8 cellular contexts compared by ENCODE assay signal in the genomic region with DNA sequence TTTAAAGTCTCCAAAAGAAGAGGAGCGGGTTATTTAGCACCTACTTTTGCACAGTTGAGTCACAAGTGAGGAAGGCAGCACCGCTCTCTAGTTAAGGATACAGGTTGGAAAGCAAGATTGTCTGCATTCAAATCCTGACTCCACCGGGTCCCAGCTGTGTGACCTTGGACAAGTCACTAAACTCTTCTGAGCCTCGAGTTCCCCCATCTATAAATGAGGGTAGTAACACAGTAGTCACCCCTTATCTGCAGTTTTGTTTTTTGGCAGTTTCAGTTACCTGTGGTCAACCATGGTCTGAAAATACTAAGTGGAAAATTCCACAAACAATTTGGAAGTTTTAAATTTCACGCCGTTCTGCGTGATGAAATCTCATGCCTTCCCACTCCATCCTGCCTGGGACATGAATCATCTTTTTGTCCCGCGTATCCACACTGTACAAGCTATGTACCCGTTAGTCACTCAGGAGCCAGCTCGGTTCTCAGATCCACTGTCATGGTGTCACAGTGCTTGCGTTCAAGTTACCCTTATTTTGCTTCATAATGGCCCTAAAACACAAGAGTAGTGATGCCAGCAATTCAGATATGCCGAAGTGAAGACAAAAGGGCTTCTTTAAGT. TPM values are rescaled to one million over a fixed set of nuclear protein-coding genes. Genes with fewer than 3 reads are reported as not detected.
A peak's percentile ranks its signal among the peaks of the same experiment; 100 is the strongest.
DNase-seq lines count a peak whose midpoint lies in the region; ATAC-seq and TF ChIP-seq lines count a peak whose summit lies in the region.
"Had no signal": no experiment of that assay in that cellular context is flagged by ENCODE, and none has a peak within 500 bp of the region (broad histone marks: within the 10 kb centered on the region; RNA-seq: fewer than 3 reads in every experiment).

No MANE protein-coding gene starts in this region.

- TF ChIP-seq POLR2A in body of pancreas (IDR thresholded peaks at IDR 0.05) = no peak

- peak; percentile 77 for ATAC-seq in stimulated activated naive CD8-positive, alpha-beta T cell treated with anti-CD3 and anti-CD28 coated beads, Interleukin-15, Interleukin-2, amounts not matched to agents 100 U/mL and 50 U/mL, for 24 hours
- ATAC-seq in GM19397 (IDR thresholded peaks at IDR 0.05; ENCODE audit: unreplicated experiment) (no peak), HG02759 (IDR thresholded peaks at IDR 0.05; ENCODE audit: unreplicated experiment) (no peak), body of pancreas (no peak)

- no peaks in the 10 kb centered on the region for H3K27me3 Mint-ChIP-seq in IgD-negative memory B cell
- H3K27me3 Mint-ChIP-seq in activated naive CD8-positive, alpha-beta T cell = no peaks in the 10 kb centered on the region

- no peak overlapping the region for H3K4me3 Mint-ChIP-seq in IgD-negative memory B cell
- peak overlapping the region; percentile 43 for H3K4me3 Mint-ChIP-seq in activated naive CD8-positive, alpha-beta T cell

- DNase-seq in iris pigment epithelial cell (ENCODE audit: low read depth) (peak; percentile 83), body of pancreas (no peak)
- DNase-seq in stimulated activated naive CD8-positive, alpha-beta T cell treated with anti-CD3 and anti-CD28 coated beads, Interleukin-15, Interleukin-2, amounts not matched to agents 100 U/mL and 50 U/mL, for 24 hours = peak; percentile 42

- no peak for TF ChIP-seq CTCF in body of pancreas (IDR thresholded peaks at IDR 0.05)

- H3K4me1 Mint-ChIP-seq in IgD-negative memory B cell = peaks cover 34 to 57% (median 56%) of the 10 kb centered on the region in 3 donors
- H3K4me1 Mint-ChIP-seq in activated naive CD8-positive, alpha-beta T cell (ENCODE audit: low read depth) = peaks cover 87% of the 10 kb centered on the region

- WGBS in body of pancreas, 2 donors = 79 to 85% methylated on average over 13 of the region's 13 CpGs

- no peaks in the 10 kb centered on the region for H3K9me3 ChIP-seq in body of pancreas

- no peak overlapping the region for H3K4me3 ChIP-seq in body of pancreas

- H3K9me3 Mint-ChIP-seq in IgD-negative memory B cell = no peaks in the 10 kb centered on the region
- H3K9me3 Mint-ChIP-seq in activated naive CD8-positive, alpha-beta T cell (ENCODE audit: low read depth) = no peaks in the 10 kb centered on the region

- peaks cover 60% of the 10 kb centered on the region for H3K4me1 ChIP-seq in body of pancreas

- H3K36me3 ChIP-seq in body of pancreas (replicated peaks in 1 of 2; ENCODE audit: insufficient read depth in 1 of 2, low read depth in 2 of 2) = no peaks in the 10 kb centered on the region

- intact Hi-C loops in body of pancreas (cut with DNase I) = no loop called here

- no peaks in the 10 kb centered on the region for H3K27me3 ChIP-seq in body of pancreas

- peak overlapping the region in 2 of 4 donors; percentile 34 to 70 for H3K27ac ChIP-seq in body of pancreas
- H3K27ac ChIP-seq: KMS-11 had no signal

- peak overlapping the region in 2 of 3 donors; percentile 46 to 65 for H3K27ac Mint-ChIP-seq in IgD-negative memory B cell
- peak overlapping the region; percentile 87 for H3K27ac Mint-ChIP-seq in activated naive CD8-positive, alpha-beta T cell

- H3K36me3 Mint-ChIP-seq in IgD-negative memory B cell = no peaks in the 10 kb centered on the region
- H3K36me3 Mint-ChIP-seq in activated naive CD8-positive, alpha-beta T cell = peaks cover 9% of the 10 kb centered on the region

RNA-seq across cellular contexts. Expression of a gene that starts 49.4 kb away (rescaled TPM):
- 419 TPM for polyA plus RNA-seq in IgD-negative memory B cell
- total RNA-seq in body of pancreas = 10 to 100 TPM; 35.5 to 54.1 TPM

Comparison
In these comparisons a context has a peak if more than half of its experiments do, and no peak if none do; other contexts are left out.
1. DNase-seq: peak in iris pigment epithelial cell (single experiment) and stimulated activated naive CD8-positive, alpha-beta T cell treated with anti-CD3 and anti-CD28 coated beads, Interleukin-15, Interleukin-2, amounts not matched to agents 100 U/mL and 50 U/mL, for 24 hours (single experiment); none in body of pancreas (0 of 4).